In the genomic region with DNA sequence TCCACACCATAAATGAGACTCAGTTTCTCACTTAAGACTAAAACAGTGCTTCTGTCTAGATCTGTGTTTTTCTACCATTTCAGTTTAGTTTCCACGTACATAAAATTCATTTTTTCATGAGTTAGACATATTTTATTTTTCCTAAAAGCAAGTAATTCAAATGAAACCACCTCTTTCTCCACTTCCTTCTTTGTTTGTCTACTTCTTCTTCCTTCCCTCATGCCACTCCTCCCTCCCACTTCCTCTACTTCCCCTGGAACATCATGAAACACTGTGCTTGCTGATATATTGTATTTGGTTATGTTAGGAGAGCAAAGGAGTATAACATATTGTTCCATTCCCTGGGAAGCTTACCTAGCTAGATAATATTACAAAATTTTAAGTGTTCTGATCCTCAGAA, we compare ENCODE assay signal across 19 cellular contexts. TPM values are rescaled to one million over a fixed set of nuclear protein-coding genes. Genes with fewer than 3 reads are reported as not detected.
DNase-seq lines count a peak whose midpoint lies in the region; ATAC-seq, FAIRE-seq and TF ChIP-seq lines count a peak whose summit lies in the region.
"Had no signal": no experiment of that assay in that cellular context is flagged by ENCODE, and none has a peak within 500 bp of the region (broad histone marks: within the 10 kb centered on the region; RNA-seq: fewer than 3 reads in every experiment).

No MANE protein-coding gene starts in this region.

- no peaks in the 10 kb centered on the region for H3K27me3 ChIP-seq in K562 (ENCODE audit: control insufficient read depth in 2 of 2, insufficient read depth in 2 of 2, low read length in 2 of 2)

- H3K4me3 ChIP-seq in K562 = no peak overlapping the region
- H3K4me3 ChIP-seq in OCI-LY7 (ENCODE audit: low read depth, low read length, poor library complexity, severe bottlenecking) = no peak overlapping the region
- H3K4me3 ChIP-seq: SK-N-MC had no signal

- no peak for ATAC-seq in K562

- no peaks in the 10 kb centered on the region for H3K9me2 ChIP-seq in OCI-LY7 (ENCODE audit: insufficient read depth, low read length)

- H3K4me1 ChIP-seq in K562 (replicated peaks in 1 of 2; ENCODE audit: control insufficient read depth in 2 of 2, insufficient read depth in 2 of 2, low read length in 2 of 2) (peaks cover 0 to 10% of the 10 kb centered on the region in 2 experiments; a peak in 4 of 5 replicates), OCI-LY7 (ENCODE audit: insufficient read depth, low read length, poor library complexity, severe bottlenecking) (peaks cover 6% of the 10 kb centered on the region)

- H3K27ac ChIP-seq in K562 (ENCODE audit: extremely low read depth, low read depth, low read length) (no peak overlapping the region), OCI-LY7 (ENCODE audit: low read depth, low read length, poor library complexity, severe bottlenecking) (no peak overlapping the region)
- H3K27ac ChIP-seq: SK-N-MC had no signal

- BruUV-seq in K562 (replicated peaks; lab: Mats Ljungman, UMichigan) (no TSS peak), OCI-LY7 (replicated peaks; lab: Mats Ljungman, UMichigan) (no TSS peak)

- WGBS in K562 (ENCODE audit: insufficient coverage, low coverage, missing lambda C conversion rate) = 0% methylated on average over 1 of the region's 1 CpG

- H3K79me2 ChIP-seq in K562 (ENCODE audit: control insufficient read depth, insufficient read depth, low read length) (no peaks in the 10 kb centered on the region), OCI-LY7 (ENCODE audit: insufficient read depth, low read depth, low read length) (no peaks in the 10 kb centered on the region)

- no peak for TF ChIP-seq RAD21 in K562 (CRISPR knock-in tag; conservative IDR thresholded peaks at IDR 0.05 in 1 of 2, IDR thresholded peaks at IDR 0.05 in 1 of 2)

- H3K9me3 ChIP-seq in K562 (replicated peaks; ENCODE audit: control insufficient read depth, insufficient read depth, low read depth, low read length) (0 out of 2 replicates have a peak, but pooled peaks cover under 1% of the 10 kb centered on the region), OCI-LY7 (ENCODE audit: low read length) (no peaks in the 10 kb centered on the region)

- H3K9me1 ChIP-seq in K562 (ENCODE audit: control insufficient read depth, insufficient read depth, low read length) = no peaks in the 10 kb centered on the region

- no peak for TF ChIP-seq EP300 in K562 (IDR thresholded peaks at IDR 0.05; ENCODE audit: low read length)

- FAIRE-seq in K562 (lab: Jason Lieb, UNC) = no peak
- FAIRE-seq: GM12892, HTR-8/SVneo had no signal

- H4K20me1 ChIP-seq in K562 (replicated peaks; ENCODE audit: control insufficient read depth, insufficient read depth, low read length) (no peaks in the 10 kb centered on the region), OCI-LY7 (ENCODE audit: insufficient read depth, low read length) (no peaks in the 10 kb centered on the region)

- CTCF ChIA-PET in K562 (lab: Yijun Ruan, JAX; ENCODE audit: low intra/inter-chr PET ratio) = interaction anchor here (3.4 kb wide), 1 partner anchor 300 kb away, joined by 28 read pairs; no protein-coding TSS in a partner anchor
- CTCF ChIA-PET in OCI-LY7 (lab: Charles Lee; ENCODE audit: unreplicated experiment) = no interaction called here

- intact Hi-C loops in K562 (cut with micrococcal nuclease) = loop anchor here (5.0 to 10.0 kb wide), 3 partner anchors 87 to 822 kb away; no protein-coding TSS in a partner anchor
- intact Hi-C loops in OCI-LY7 (cut with micrococcal nuclease; ENCODE audit: unreplicated experiment) = loop anchor here (10.0 kb wide), 1 partner anchor 305 kb away; no protein-coding TSS in a partner anchor

- H2AFZ ChIP-seq in K562 (ENCODE audit: low read depth, low read length) = peak overlapping the region; percentile 30; the same call in 1 of the 2 replicates
- no peak overlapping the region for H2AFZ ChIP-seq in OCI-LY7 (ENCODE audit: low read length)

- TF ChIP-seq POLR2A in K562 (conservative IDR thresholded peaks at IDR 0.05) = no peak

- H3K9ac ChIP-seq in K562 (ENCODE audit: insufficient read depth in 1 of 2, low read depth in 2 of 2, low read length in 2 of 2) = no peak overlapping the region

- DNase-seq in AML-193 (lab: John Stamatoyannopoulos, UW) = peak; percentile 36 to 39
- DNase-seq in KBM-7 = peak; percentile 39
- DNase-seq in OCI-M1 (lab: John Stamatoyannopoulos, UW) = peak; percentile 9
- DNase-seq in K562 (ENCODE audit: extremely low read depth in 1 of 4, low spot score in 3 of 4) = no peak
- DNase-seq in NCI-H446 treated with DMSO at 0.1 percent for 48 hours (lab: John Stamatoyannopoulos, UW) = no peak
- DNase-seq in kidney tubule cell (ENCODE audit: low spot score) = no peak
- no peak for DNase-seq in OCI-LY7 (ENCODE audit: low spot score)
- DNase-seq in activated CD8-positive, alpha-beta memory T cell treated with anti-CD3 and anti-CD28 coated beads, Interleukin-2, amount 50 U/mL, for 48 hours = no peak
- DNase-seq: 8988T; CD4-positive, alpha-beta memory T cell; H9; NCI-H1417 treated with DMSO at 0.1 percent for 48 hours; NCI-H187 treated with DMSO at 0.1 percent for 48 hours; NCI-H2227 treated with DMSO at 0.1 percent for 48 hours; SHP77; T-helper 1 cell had no signal

- no peak overlapping the region for H3K4me2 ChIP-seq in K562 (ENCODE audit: insufficient read depth, low read length)
- H3K4me2 ChIP-seq in OCI-LY7 (ENCODE audit: low read length) = no peak overlapping the region

- no peaks in the 10 kb centered on the region for H3K36me3 ChIP-seq in K562 (ENCODE audit: control insufficient read depth, insufficient read depth, low read length)
- H3K36me3 ChIP-seq in OCI-LY7 (ENCODE audit: insufficient read depth, low read length) = no peaks in the 10 kb centered on the region

- POLR2A ChIA-PET in K562 (lab: Yijun Ruan, JAX) = interaction anchor here (0.8 to 1.8 kb wide), 2 partner anchors 10 to 316 kb away, joined by 4 to 7 read pairs; no protein-coding TSS in a partner anchor
- POLR2A ChIA-PET in OCI-LY7 (lab: Charles Lee) = no interaction called here

- in situ Hi-C loops in KBM-7 (cut with MboI; ENCODE audit: low pct_unique_long_range_greater_than_20kb, low sequenced_read_pairs) = loop anchor here (25.0 kb wide), 1 partner anchor 292 kb away; no protein-coding TSS in a partner anchor
- in situ Hi-C loops in K562 (cut with MboI) = loop anchor here (5.0 kb wide), 1 partner anchor 297 kb away; no protein-coding TSS in a partner anchor

- no peak for TF ChIP-seq CTCF in K562 (IDR thresholded peaks at IDR 0.05 in 2 of 3, conservative IDR thresholded peaks at IDR 0.05 in 1 of 3; ENCODE audit: insufficient read depth in 2 of 3, low read depth in 1 of 3, low read length in 3 of 3)
- TF ChIP-seq CTCF in OCI-LY7 (conservative IDR thresholded peaks at IDR 0.05; ENCODE audit: low read length) = no peak

TF ChIP-seq in K562, 482 proteins besides CTCF, POLR2A, EP300 and RAD21:
- TF ChIP-seq KDM4B (IDR thresholded peaks at IDR 0.05; ENCODE audit: borderline replicate concordance in 2 of 2, low read depth in 1 of 2) = no peak
- no peak for TF ChIP-seq FOXM1 (IDR thresholded peaks at IDR 0.05; ENCODE audit: low read depth)
- no peak for TF ChIP-seq FOXM1 (CRISPR knock-in tag; IDR thresholded peaks at IDR 0.05; ENCODE audit: low read depth)
- TF ChIP-seq RUNX1 (IDR thresholded peaks at IDR 0.05; ENCODE audit: low read depth) = no peak

RNA-seq across cellular contexts. Expression of gene GOLGA8B, which starts 36.7 kb away (rescaled TPM):
- 390 and 496 TPM in 2 replicates for total RNA-seq in K562 (2011; cell fraction: chromatin; rRNA removed; ENCODE audit: low replicate concordance)
- 104 and 126 TPM in 2 replicates for total RNA-seq in K562 (2011; cell fraction: nucleolus; rRNA removed)
- 172 and 193 TPM in 2 replicates for total RNA-seq in K562 (2011; cell fraction: nucleoplasm; rRNA removed)
- 42.7 and 54.1 TPM in 2 replicates for total RNA-seq in K562 (2014; rRNA removed)
- total RNA-seq in K562 (2014; rRNA removed; fragmentation: Illumina TruSeq; extraction: Trizol) = 45.5 and 53.2 TPM in 2 replicates
- total RNA-seq in K562 (2015; rRNA removed; fragmentation: Illumina TruSeq; extraction: Trizol) = 33.8 TPM in 2 replicates
- total RNA-seq in K562 (2021) = 65.3 and 79.5 TPM in 2 replicates
- 120 and 133 TPM in 2 replicates for polyA plus RNA-seq in K562 (2011; rRNA removed)
- 20.2 and 43.3 TPM in 2 replicates for polyA plus RNA-seq in K562 (2011; cell fraction: cytosol; rRNA removed)
- 403 and 445 TPM in 2 replicates for polyA plus RNA-seq in K562 (2011; cell fraction: nucleus; rRNA removed)
- polyA plus RNA-seq in K562 (2012) = 46.7 and 119 TPM in 2 replicates
- polyA plus RNA-seq in K562 (2014; fragmentation: Illumina TruSeq; extraction: Trizol) = 63.1 and 84.4 TPM in 2 replicates
- polyA plus RNA-seq in K562 (2014; fragmentation: Nextera tagmentation; extraction: Ambion mirVana) = 10 to 100 TPM in 1 of 2 experiments, 1 to 10 TPM in 1; 7.9 to 10.2 TPM
- 166 and 236 TPM in 2 replicates for polyA plus RNA-seq in K562 (2014; rRNA removed)
- polyA minus RNA-seq in K562 (2011; rRNA and poly(A)+ RNA removed) = 15.1 and 27.9 TPM in 2 replicates
- polyA minus RNA-seq in K562 (2011; cell fraction: cytosol; rRNA and poly(A)+ RNA removed) = 7.1 and 13.0 TPM in 2 replicates
- polyA minus RNA-seq in K562 (2011; cell fraction: nucleus; rRNA and poly(A)+ RNA removed) = 54.5 and 77.9 TPM in 2 replicates
- 71.7 and 91.3 TPM in 2 replicates for total RNA-seq in OCI-LY7 (2014; rRNA removed; shearing (Covaris generic))
- 125 and 136 TPM in 2 replicates for total RNA-seq in OCI-LY7 (2022)

Comparison
In these comparisons a context has a peak if more than half of its experiments do, and no peak if none do; other contexts are left out.
1. DNase-seq: peak in AML-193 (2 of 2), KBM-7 (single experiment) and OCI-M1 (single experiment); none in K562 (0 of 4), NCI-H446 treated with DMSO at 0.1 percent for 48 hours (single experiment), kidney tubule cell (single experiment), OCI-LY7 (single experiment) and activated CD8-positive, alpha-beta memory T cell treated with anti-CD3 and anti-CD28 coated beads, Interleukin-2, amount 50 U/mL, for 48 hours (single experiment).